ENCODE assay signal across 8 cellular contexts in genomic region chr4:68348577-68348976, GRCh38. TPM values are rescaled to one million over a fixed set of nuclear protein-coding genes. Genes with fewer than 3 reads are reported as not detected.
DNase-seq lines count a peak whose midpoint lies in the region; ATAC-seq, FAIRE-seq and TF ChIP-seq lines count a peak whose summit lies in the region.

No MANE protein-coding gene starts in this region.

- H3K36me3 ChIP-seq in HepG2 (replicated peaks in 1 of 2; ENCODE audit: control insufficient read depth in 1 of 2, insufficient read depth in 2 of 2, low read length in 2 of 2), result peaks cover 0 to 9% of the 10 kb centered on the region in 2 experiments; a peak in 2 of 5 replicates
- H3K36me3 ChIP-seq in transverse colon, result no peaks in the 10 kb centered on the region

- FAIRE-seq in HepG2 (lab: Jason Lieb, UNC), result no peak

- peaks cover 62% of the 10 kb centered on the region for H3K79me2 ChIP-seq in HepG2 (ENCODE audit: insufficient read depth, low read length)

- H3K27me3 ChIP-seq in HepG2 (ENCODE audit: control insufficient read depth in 1 of 2, insufficient read depth in 2 of 2, low read length in 2 of 2), result no peaks in the 10 kb centered on the region; a peak in 1 of 5 replicates
- H3K27me3 ChIP-seq in transverse colon, result no peaks in the 10 kb centered on the region

- WGBS in HepG2 (ENCODE audit: low lambda C conversion rate), result 2% methylated on average over 4 of the region's 4 CpGs
- WGBS in transverse colon (ENCODE audit: low coverage in 1 of 2), 2 donors, result 0 to 2% methylated on average over 4 of the region's 4 CpGs

- TF ChIP-seq POLR2A in HepG2 (IDR thresholded peaks at IDR 0.05; ENCODE audit: insufficient read depth in 1 of 2, low read depth in 2 of 2, low read length in 2 of 2) (no peak), transverse colon (IDR thresholded peaks at IDR 0.05) (no peak)

- TF ChIP-seq RAD21 in HepG2 (CRISPR knock-in tag; IDR thresholded peaks at IDR 0.05), result no peak

- H3K9me3 ChIP-seq in HepG2 (ENCODE audit: low read length) (no peaks in the 10 kb centered on the region), transverse colon (no peaks in the 10 kb centered on the region)

- TSS peak; percentile 54 for BruUV-seq in HepG2 (replicated peaks; lab: Mats Ljungman, UMichigan)

- H3K27me3 Mint-ChIP-seq in activated naive CD4-positive, alpha-beta T cell treated with anti-CD3 and anti-CD28 coated beads for 36 hours (ENCODE audit: low read depth), result no peaks in the 10 kb centered on the region
- H3K27me3 Mint-ChIP-seq in activated naive CD8-positive, alpha-beta T cell, result no peaks in the 10 kb centered on the region

- TF ChIP-seq CTCF in HepG2 (CRISPR knock-in tag; IDR thresholded peaks at IDR 0.05), result no peak
- no peak for TF ChIP-seq CTCF in transverse colon (IDR thresholded peaks at IDR 0.05)

- H3K4me2 ChIP-seq in HepG2 (ENCODE audit: low read depth, low read length), result peak overlapping the region; percentile 88

- peak overlapping the region; percentile 89 for H3K27ac ChIP-seq in HepG2 (ENCODE audit: extremely low read length, insufficient read depth, low read length)
- peak overlapping the region; percentile 94 to 98 (median 96) for H3K27ac ChIP-seq in transverse colon

- TF ChIP-seq EP300 in HepG2 (IDR thresholded peaks at IDR 0.05; ENCODE audit: low read depth in 2 of 2, low read length in 2 of 2) (no peak), HepG2 (CRISPR knock-in tag; IDR thresholded peaks at IDR 0.05; ENCODE audit: borderline replicate concordance) (no peak), transverse colon (IDR thresholded peaks at IDR 0.05; ENCODE audit: low read depth) (no peak)

- peak overlapping the region; percentile 97 for H3K9ac ChIP-seq in HepG2 (ENCODE audit: insufficient read depth, low read depth, low read length)

- CTCF ChIA-PET in activated naive CD4-positive, alpha-beta T cell treated with anti-CD3 and anti-CD28 coated beads for 36 hours (lab: Charles Lee), result no interaction called here
- CTCF ChIA-PET in HepG2 (lab: Yijun Ruan, JAX; ENCODE audit: low intra/inter-chr PET ratio, low total read pairs), result no interaction called here

- peak overlapping the region; percentile 86 to 96 (median 90) for H3K4me3 ChIP-seq in HepG2 (replicated peaks in 1 of 3; ENCODE audit: insufficient read depth in 1 of 3, low read depth in 2 of 3, low read length in 3 of 3)
- peak overlapping the region; percentile 71 to 92 (median 79) for H3K4me3 ChIP-seq in transverse colon

- intact Hi-C loops in activated naive CD4-positive, alpha-beta T cell treated with anti-CD3 and anti-CD28 coated beads for 36 hours (cut with micrococcal nuclease), result loop anchor here (2.0 to 10.0 kb wide), 5 partner anchors 14 to 1416 kb away; partner anchors contain the start of gene SULT1B1
- intact Hi-C loops in HepG2 (cut with micrococcal nuclease; ENCODE audit: unreplicated experiment), result no loop called here
- intact Hi-C loops in transverse colon (cut with DNase I; ENCODE audit: low total_unique reads), result no loop called here

- H3K4me1 ChIP-seq in HepG2 (ENCODE audit: insufficient read depth, low read length) (peaks cover 41% of the 10 kb centered on the region), transverse colon (peaks cover 12 to 47% (median 37%) of the 10 kb centered on the region in 4 donors)

- DNase-seq in activated naive CD4-positive, alpha-beta T cell treated with anti-CD3 and anti-CD28 coated beads for 36 hours, result no peak
- DNase-seq in activated naive CD4-positive, alpha-beta T cell treated with Interleukin-2 at 50 U/mL for 16 hours, result no peak
- DNase-seq in HepG2 (ENCODE audit: low spot score) (no peak), transverse colon (no peak), NCI-H1694 treated with DMSO at 0.1 percent for 48 hours (lab: John Stamatoyannopoulos, UW) (no peak), AG20443 (ENCODE audit: low spot score) (no peak)

- H2AFZ ChIP-seq in HepG2 (ENCODE audit: low read length), result no peak overlapping the region

- POLR2A ChIA-PET in HepG2 (lab: Yijun Ruan, JAX), result interaction anchor here (0.6 kb wide), 1 partner anchor 750 kb away, joined by 3 read pairs; no protein-coding TSS in a partner anchor

- no peak for ATAC-seq in HepG2
- no peak for ATAC-seq in activated CD4-positive, CD25-positive, alpha-beta regulatory T cell treated with anti-CD3 and anti-CD28 coated beads, Interleukin-2, amount 50 U/mL, for 24 hours

- H3K9me3 Mint-ChIP-seq in activated naive CD4-positive, alpha-beta T cell treated with anti-CD3 and anti-CD28 coated beads for 36 hours, result no peaks in the 10 kb centered on the region
- no peaks in the 10 kb centered on the region for H3K9me3 Mint-ChIP-seq in activated naive CD8-positive, alpha-beta T cell (ENCODE audit: low read depth)

- in situ Hi-C loops in HepG2 (cut with HindIII; ENCODE audit: extremely low pct_ligation_motif_present, low pct_unique_long_range_greater_than_20kb), result no loop called here
- in situ Hi-C loops in transverse colon (cut with MboI; ENCODE audit: low pct_ligation_motif_present in 1 of 4, low pct_unique_long_range_greater_than_20kb in 1 of 4, low sequenced_read_pairs in 3 of 4), result no loop called here

- peak overlapping the region; percentile 97 for H3K4me3 Mint-ChIP-seq in activated naive CD4-positive, alpha-beta T cell treated with anti-CD3 and anti-CD28 coated beads for 36 hours
- H3K4me3 Mint-ChIP-seq in activated naive CD8-positive, alpha-beta T cell, result peak overlapping the region; percentile 96

- H3K36me3 Mint-ChIP-seq in activated naive CD4-positive, alpha-beta T cell treated with anti-CD3 and anti-CD28 coated beads for 36 hours (ENCODE audit: low read depth), result peaks cover 14% of the 10 kb centered on the region
- peaks cover 2% of the 10 kb centered on the region for H3K36me3 Mint-ChIP-seq in activated naive CD8-positive, alpha-beta T cell

- H3K4me1 Mint-ChIP-seq in activated naive CD4-positive, alpha-beta T cell treated with anti-CD3 and anti-CD28 coated beads for 36 hours (ENCODE audit: low read depth), result peaks cover 42% of the 10 kb centered on the region
- H3K4me1 Mint-ChIP-seq in activated naive CD8-positive, alpha-beta T cell (ENCODE audit: low read depth), result peaks cover 52% of the 10 kb centered on the region

- H4K20me1 ChIP-seq in HepG2 (ENCODE audit: insufficient read depth, low read length), result peaks cover 53% of the 10 kb centered on the region

- peak overlapping the region; percentile 99 for H3K27ac Mint-ChIP-seq in activated naive CD4-positive, alpha-beta T cell treated with anti-CD3 and anti-CD28 coated beads for 36 hours
- peak overlapping the region; percentile 99 for H3K27ac Mint-ChIP-seq in activated naive CD8-positive, alpha-beta T cell

TF ChIP-seq in HepG2, 621 proteins besides CTCF, POLR2A, EP300 and RAD21 (continues in another document):
- TF ChIP-seq CREB3 (CRISPR knock-in tag; IDR thresholded peaks at IDR 0.05), result no peak
- TF ChIP-seq MAFG (CRISPR knock-in tag; IDR thresholded peaks at IDR 0.05), result no peak
- TF ChIP-seq ZNF343 (CRISPR knock-in tag; IDR thresholded peaks at IDR 0.05), result no peak
- no peak for TF ChIP-seq TRIM22 (IDR thresholded peaks at IDR 0.05)
- TF ChIP-seq ZKSCAN5 (CRISPR knock-in tag; IDR thresholded peaks at IDR 0.05), result no peak
- TF ChIP-seq MLLT10 (CRISPR knock-in tag; IDR thresholded peaks at IDR 0.05), result no peak
- TF ChIP-seq BORCS8-MEF2B (CRISPR knock-in tag; IDR thresholded peaks at IDR 0.05), result no peak
- TF ChIP-seq HNRNPLL (IDR thresholded peaks at IDR 0.05; ENCODE audit: low read depth, low read length, poor library complexity, severe bottlenecking), result no peak

RNA-seq across cellular contexts. Expression of gene YTHDC1, which starts 1.3 kb away (rescaled TPM):
- 10 to 100 TPM; 76.3 to 81.0 TPM for total RNA-seq in activated naive CD4-positive, alpha-beta T cell treated with anti-CD3 and anti-CD28 coated beads for 36 hours
- 56.3 and 56.8 TPM in 2 replicates for total RNA-seq in HepG2 (2016; rRNA removed; fragmentation: Illumina TruSeq; extraction: Trizol)
- total RNA-seq in HepG2 (2016; cell fraction: cytosol; rRNA removed; fragmentation: Illumina TruSeq; extraction: Trizol; ENCODE audit: low read depth), result 1.9 and 4.4 TPM in 2 replicates
- total RNA-seq in HepG2 (2016; cell fraction: insoluble cytoplasmic fraction; rRNA removed; fragmentation: Illumina TruSeq; extraction: Trizol), result 49.2 and 58.7 TPM in 2 replicates
- 8.4 and 10.2 TPM in 2 replicates for total RNA-seq in HepG2 (2016; cell fraction: membrane; rRNA removed; fragmentation: Illumina TruSeq; extraction: Trizol)
- total RNA-seq in HepG2 (2016; cell fraction: nucleus; rRNA removed; fragmentation: Illumina TruSeq; extraction: Trizol), result 74.0 and 79.2 TPM in 2 replicates
- 37.3 and 38.3 TPM in 2 replicates for polyA plus RNA-seq in HepG2 (2011; rRNA removed)
- polyA plus RNA-seq in HepG2 (2011; cell fraction: cytosol; rRNA removed), result 13.8 and 17.3 TPM in 2 replicates
- polyA plus RNA-seq in HepG2 (2011; cell fraction: nucleus; rRNA removed), result 66.8 and 81.0 TPM in 2 replicates
- polyA plus RNA-seq in HepG2 (2012), result 48.2 and 55.5 TPM in 2 replicates
- 1.6 and 1.7 TPM in 2 replicates for polyA plus RNA-seq in HepG2 (2016; cell fraction: cytosol; fragmentation: Illumina TruSeq; extraction: Trizol; ENCODE audit: low read depth)
- polyA plus RNA-seq in HepG2 (2016; cell fraction: insoluble cytoplasmic fraction; fragmentation: Illumina TruSeq; extraction: Trizol; ENCODE audit: low read depth), result 56.1 TPM in 2 replicates
- polyA plus RNA-seq in HepG2 (2016; cell fraction: membrane; fragmentation: Illumina TruSeq; extraction: Trizol; ENCODE audit: low read depth), result 4.1 and 5.0 TPM in 2 replicates
- polyA plus RNA-seq in HepG2 (2016; cell fraction: nucleus; fragmentation: Illumina TruSeq; extraction: Trizol; ENCODE audit: insufficient read depth, low read depth), result 75.1 and 77.3 TPM in 2 replicates
- polyA minus RNA-seq in HepG2 (2011; rRNA and poly(A)+ RNA removed; ENCODE audit: low replicate concordance), result 18.4 and 19.2 TPM in 2 replicates
- polyA minus RNA-seq in HepG2 (2011; cell fraction: cytosol; rRNA and poly(A)+ RNA removed), result 12.6 and 15.7 TPM in 2 replicates
- polyA minus RNA-seq in HepG2 (2011; cell fraction: nucleus; rRNA and poly(A)+ RNA removed), result 222 and 253 TPM in 2 replicates
- total RNA-seq in transverse colon, result 100 to 1,000 TPM in 1 of 4 donors, 10 to 100 TPM in 3; 47.4 to 183 (median 82.7) TPM
